ENCODE assay signal across 14 cellular contexts in genomic region chr7:139091677-139091996, GRCh38. TPM values are rescaled to one million over a fixed set of nuclear protein-coding genes. Genes with fewer than 3 reads are reported as not detected.
A peak's percentile ranks its signal among the peaks of the same experiment; 100 is the strongest.
DNase-seq lines count a peak whose midpoint lies in the region; ATAC-seq and TF ChIP-seq lines count a peak whose summit lies in the region.
"Had no signal": no experiment of that assay in that cellular context is flagged by ENCODE, and none has a peak within 500 bp of the region (broad histone marks: within the 10 kb centered on the region; RNA-seq: fewer than 3 reads in every experiment).

No MANE protein-coding gene starts in this region.

- H3K27me3 ChIP-seq in heart right ventricle = no peaks in the 10 kb centered on the region
- H3K27me3 ChIP-seq in mesendoderm (ENCODE audit: insufficient read depth, low read length, poor library complexity) = no peaks in the 10 kb centered on the region

- H2BK5ac ChIP-seq in mesendoderm (ENCODE audit: low read length) = peak overlapping the region; percentile 97

- H3K4me1 ChIP-seq in heart right ventricle = peaks cover 5 to 70% (median 39%) of the 10 kb centered on the region in 9 donors
- peaks cover 28% of the 10 kb centered on the region for H3K4me1 ChIP-seq in mesendoderm (ENCODE audit: control insufficient read depth, low read depth, low read length)

- no peak overlapping the region for H2BK120ac ChIP-seq in mesendoderm (ENCODE audit: low read depth, low read length)

- peak overlapping the region; percentile 35 for H3K18ac ChIP-seq in mesendoderm (ENCODE audit: low read length)

- 86% methylated on average over 15 of the region's 15 CpGs for WGBS in heart right ventricle, 2 donors
- WGBS in mesendoderm (ENCODE audit: extremely low coverage, insufficient coverage, low lambda C conversion rate) = no CpG with 5 or more reads among the region's 15 CpGs

- H3K23ac ChIP-seq in mesendoderm (ENCODE audit: low read length) = no peak overlapping the region

- H3K27me3 Mint-ChIP-seq in activated T-helper 1 cell treated with anti-CD3 and anti-CD28 coated beads, Interleukin-12 subunit alpha, Interleukin-12 subunit beta, Interleukin-2, Interleukin-4 antibody, amounts not matched to agents 30 ng/mL and 10 ng/mL and 1 ng/mL, durations not matched to agents 14 hours and 24 hours and 36 hours (ENCODE audit: insufficient read depth) = no peaks in the 10 kb centered on the region
- H3K27me3 Mint-ChIP-seq in type B pancreatic cell = no peaks in the 10 kb centered on the region
- H3K27me3 Mint-ChIP-seq: brain had no signal

- H3K56ac ChIP-seq in mesendoderm (ENCODE audit: low read length) = peak overlapping the region; percentile 82

- H3K79me2 ChIP-seq in mesendoderm (ENCODE audit: control insufficient read depth, insufficient read depth, low read length) = peaks cover 4% of the 10 kb centered on the region

- intact Hi-C loops in heart right ventricle (cut with DNase I) (no loop called here), left cardiac atrium (cut with DNase I) (no loop called here)
- intact Hi-C loops in activated T-helper 1 cell treated with anti-CD3 and anti-CD28 coated beads, Interleukin-12 subunit alpha, Interleukin-12 subunit beta, Interleukin-2, Interleukin-4 antibody, amounts not matched to agents 30 ng/mL and 10 ng/mL and 1 ng/mL, durations not matched to agents 14 hours and 24 hours and 36 hours (cut with micrococcal nuclease) = no loop called here

- peak overlapping the region; percentile 97 for H3K27ac Mint-ChIP-seq in activated T-helper 1 cell treated with anti-CD3 and anti-CD28 coated beads, Interleukin-12 subunit alpha, Interleukin-12 subunit beta, Interleukin-2, Interleukin-4 antibody, amounts not matched to agents 30 ng/mL and 10 ng/mL and 1 ng/mL, durations not matched to agents 14 hours and 24 hours and 36 hours
- H3K27ac Mint-ChIP-seq in type B pancreatic cell = peak overlapping the region; percentile 68

- peak overlapping the region; percentile 68 for H4K5ac ChIP-seq in mesendoderm (ENCODE audit: low read length)

- no peak overlapping the region for H4K8ac ChIP-seq in mesendoderm (ENCODE audit: low read depth, low read length)

- H2BK15ac ChIP-seq in mesendoderm (replicated peaks; ENCODE audit: low read depth) = no peak overlapping the region

- H3K36me3 Mint-ChIP-seq in activated T-helper 1 cell treated with anti-CD3 and anti-CD28 coated beads, Interleukin-12 subunit alpha, Interleukin-12 subunit beta, Interleukin-2, Interleukin-4 antibody, amounts not matched to agents 30 ng/mL and 10 ng/mL and 1 ng/mL, durations not matched to agents 14 hours and 24 hours and 36 hours (ENCODE audit: low read depth) = peaks cover 60% of the 10 kb centered on the region
- H3K36me3 Mint-ChIP-seq in type B pancreatic cell = peaks cover 18% of the 10 kb centered on the region

- H3K36me3 ChIP-seq in heart right ventricle = peaks cover 0 to 49% (median 15%) of the 10 kb centered on the region in 9 donors
- peaks cover 6% of the 10 kb centered on the region for H3K36me3 ChIP-seq in mesendoderm (ENCODE audit: control insufficient read depth, insufficient read depth, low read length)

- H2AK5ac ChIP-seq in mesendoderm (ENCODE audit: low read length) = peak overlapping the region; percentile 64

- H3K4me1 Mint-ChIP-seq in activated T-helper 1 cell treated with anti-CD3 and anti-CD28 coated beads, Interleukin-12 subunit alpha, Interleukin-12 subunit beta, Interleukin-2, Interleukin-4 antibody, amounts not matched to agents 30 ng/mL and 10 ng/mL and 1 ng/mL, durations not matched to agents 14 hours and 24 hours and 36 hours (ENCODE audit: low read depth) = peaks cover 86% of the 10 kb centered on the region
- peaks cover 26% of the 10 kb centered on the region for H3K4me1 Mint-ChIP-seq in type B pancreatic cell (ENCODE audit: unreplicated experiment)

- H3K4me3 Mint-ChIP-seq in activated T-helper 1 cell treated with anti-CD3 and anti-CD28 coated beads, Interleukin-12 subunit alpha, Interleukin-12 subunit beta, Interleukin-2, Interleukin-4 antibody, amounts not matched to agents 30 ng/mL and 10 ng/mL and 1 ng/mL, durations not matched to agents 14 hours and 24 hours and 36 hours = peak overlapping the region; percentile 80
- no peak overlapping the region for H3K4me3 Mint-ChIP-seq in type B pancreatic cell

- no peak for TF ChIP-seq CTCF in heart right ventricle (IDR thresholded peaks at IDR 0.05)
- no peak for TF ChIP-seq CTCF in type B pancreatic cell (conservative IDR thresholded peaks at IDR 0.05)

- peaks cover 12% of the 10 kb centered on the region for H3K9me3 Mint-ChIP-seq in activated T-helper 1 cell treated with anti-CD3 and anti-CD28 coated beads, Interleukin-12 subunit alpha, Interleukin-12 subunit beta, Interleukin-2, Interleukin-4 antibody, amounts not matched to agents 30 ng/mL and 10 ng/mL and 1 ng/mL, durations not matched to agents 14 hours and 24 hours and 36 hours
- H3K9me3 Mint-ChIP-seq in type B pancreatic cell = no peaks in the 10 kb centered on the region

- H3K4me2 ChIP-seq in mesendoderm (ENCODE audit: low read length) = no peak overlapping the region
- H3K4me2 ChIP-seq: KMS-11 had no signal

- DNase-seq in heart right ventricle (no peak), left cardiac atrium (no peak), mesendoderm (peak; percentile 37), type B pancreatic cell (ENCODE audit: extremely low spot score, unreplicated experiment) (no peak), NCI-H526 treated with DMSO at 0.1 percent for 48 hours (lab: John Stamatoyannopoulos, UW) (no peak), glomerular visceral epithelial cell (ENCODE audit: extremely low spot score) (no peak)
- DNase-seq in activated T-helper 1 cell treated with anti-CD3 and anti-CD28 coated beads, Interleukin-12 subunit alpha, Interleukin-12 subunit beta, Interleukin-2, Interleukin-4 antibody, amounts not matched to agents 30 ng/mL and 10 ng/mL and 1 ng/mL, durations not matched to agents 14 hours and 24 hours and 36 hours (ENCODE audit: low spot score) = no peak
- DNase-seq: effector CD4-positive, alpha-beta T cell; NCI-H1694 treated with DMSO at 0.1 percent for 48 hours; NCI-H82; psoas muscle had no signal

- no peak overlapping the region for H3K4me3 ChIP-seq in heart right ventricle
- no peak overlapping the region for H3K4me3 ChIP-seq in mesendoderm (ENCODE audit: low read length)
- H3K4me3 ChIP-seq: psoas muscle had no signal

- no peak for ATAC-seq in heart right ventricle
- ATAC-seq in left cardiac atrium = no peak
- ATAC-seq in GM21786 (IDR thresholded peaks at IDR 0.05; ENCODE audit: unreplicated experiment) = no peak
- ATAC-seq: psoas muscle had no signal

- peak overlapping the region; percentile 98 for H3K4ac ChIP-seq in mesendoderm (ENCODE audit: low read depth, low read length)

- H3K9me3 ChIP-seq in heart right ventricle = peaks cover 0 to 5% (median 0%) of the 10 kb centered on the region in 11 donors
- H3K9me3 ChIP-seq: psoas muscle had no signal

- H3K79me1 ChIP-seq in mesendoderm (ENCODE audit: low read length) = peaks cover 5% of the 10 kb centered on the region

- peak overlapping the region in 7 of 10 donors; percentile 22 to 72 (median 38) for H3K27ac ChIP-seq in heart right ventricle
- peak overlapping the region; percentile 96 for H3K27ac ChIP-seq in mesendoderm (ENCODE audit: low read depth, low read length)
- H3K27ac ChIP-seq: KMS-11, psoas muscle had no signal

- peak overlapping the region; percentile 22 for H3K9ac ChIP-seq in mesendoderm (ENCODE audit: low read length)
- H3K9ac ChIP-seq: KMS-11 had no signal

RNA-seq across cellular contexts. Expression of gene ZC3HAV1, which starts 17.9 kb away (rescaled TPM):
- total RNA-seq in heart right ventricle = 10 to 100 TPM in 1 of 10 donors, 1 to 10 TPM in 9; 4.4 to 28.3 (median 6.7) TPM
- polyA plus RNA-seq in heart right ventricle = 1 to 10 TPM; 2.7 to 4.3 TPM
- total RNA-seq in left cardiac atrium = 10 to 100 TPM; 12.1 to 16.4 TPM
- 89.7 and 90.0 TPM in 2 replicates for total RNA-seq in activated T-helper 1 cell treated with anti-CD3 and anti-CD28 coated beads, Interleukin-12 subunit alpha, Interleukin-12 subunit beta, Interleukin-2, Interleukin-4 antibody, amounts not matched to agents 30 ng/mL and 10 ng/mL and 1 ng/mL, durations not matched to agents 14 hours and 24 hours and 36 hours
- polyA plus RNA-seq in mesendoderm (2013, experiment 1 of 2) = 46.4 TPM
- polyA plus RNA-seq in mesendoderm (2013, experiment 2 of 2) = 44.8 TPM
- 20.7 and 30.5 TPM in 2 replicates for total RNA-seq in type B pancreatic cell (ENCODE audit: low replicate concordance)

RNA-seq across cellular contexts. Expression of gene ZC3HAV1L, which starts 55.8 kb away (rescaled TPM):
- total RNA-seq in heart right ventricle (1 to 10 TPM; 1.8 to 5.8 (median 2.5) TPM), left cardiac atrium (1 to 10 TPM; 4.8 to 7.3 TPM), type B pancreatic cell (ENCODE audit: low replicate concordance) (3.1 and 31.3 TPM in 2 replicates)
- under 1 TPM; 0.39 to 0.95 TPM for polyA plus RNA-seq in heart right ventricle
- 29.6 and 31.5 TPM in 2 replicates for total RNA-seq in activated T-helper 1 cell treated with anti-CD3 and anti-CD28 coated beads, Interleukin-12 subunit alpha, Interleukin-12 subunit beta, Interleukin-2, Interleukin-4 antibody, amounts not matched to agents 30 ng/mL and 10 ng/mL and 1 ng/mL, durations not matched to agents 14 hours and 24 hours and 36 hours
- 3.8 TPM for polyA plus RNA-seq in mesendoderm (2013, experiment 1 of 2)
- polyA plus RNA-seq in mesendoderm (2013, experiment 2 of 2) = 3.6 TPM
